In the genomic region with DNA sequence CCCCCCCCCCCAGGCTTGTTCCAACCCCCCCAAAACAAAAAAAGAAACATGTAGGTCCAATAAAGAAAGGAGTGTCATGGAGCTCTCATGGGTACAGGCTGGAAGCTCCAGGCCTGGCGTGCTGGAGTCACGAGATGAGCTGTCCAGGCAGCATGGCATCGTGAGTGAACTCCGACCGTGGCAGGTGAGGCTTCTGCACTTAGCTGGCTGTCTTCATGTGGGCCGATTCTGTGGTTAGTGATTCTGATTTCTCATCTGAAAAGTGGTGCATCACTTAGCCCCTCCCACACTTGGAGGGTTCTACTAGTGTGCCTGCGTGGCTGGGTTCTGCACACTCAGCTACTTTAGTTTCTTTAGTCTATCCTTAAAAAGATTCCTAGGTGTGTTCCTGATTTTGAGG, we compare ENCODE assay signal across 10 cellular contexts.
DNase-seq lines count a peak whose midpoint lies in the region; ATAC-seq and FAIRE-seq lines count a peak whose summit lies in the region.
"Had no signal": no experiment of that assay in that cellular context is flagged by ENCODE, and none has a peak within 500 bp of the region (broad histone marks: within the 10 kb centered on the region; RNA-seq: fewer than 3 reads in every experiment).

No MANE protein-coding gene starts in this region.

- H3K9me3 Mint-ChIP-seq in activated naive CD8-positive, alpha-beta T cell (ENCODE audit: low read depth) = no peaks in the 10 kb centered on the region

- DNase-seq in RPMI8226 (peak; percentile 97), NCI-H2081 (lab: John Stamatoyannopoulos, UW) (no peak), Kasumi-1 (lab: John Stamatoyannopoulos, UW) (no peak), SW480 (ENCODE audit: low spot score) (no peak), urothelium cell line (ENCODE audit: low spot score) (no peak)
- peak; percentile 53 for DNase-seq in stimulated activated CD8-positive, alpha-beta memory T cell treated with anti-CD3 and anti-CD28 coated beads, Interleukin-4, amount 100 ng/mL, for 24 hours (ENCODE audit: low read depth)
- DNase-seq: mammary epithelial cell, NCI-H69 had no signal

- H3K4me1 Mint-ChIP-seq in activated naive CD8-positive, alpha-beta T cell (ENCODE audit: low read depth) = peaks cover 77% of the 10 kb centered on the region

- no peak for FAIRE-seq in urothelium cell line (lab: Jason Lieb, UNC)

- H3K36me3 Mint-ChIP-seq in activated naive CD8-positive, alpha-beta T cell = peaks cover 4% of the 10 kb centered on the region

- peak overlapping the region; percentile 56 for H3K4me3 Mint-ChIP-seq in activated naive CD8-positive, alpha-beta T cell

- H3K27ac Mint-ChIP-seq in activated naive CD8-positive, alpha-beta T cell = peak overlapping the region; percentile 54

- H3K27me3 Mint-ChIP-seq in activated naive CD8-positive, alpha-beta T cell = no peaks in the 10 kb centered on the region

- peak; percentile 38 for ATAC-seq in GM21447 (IDR thresholded peaks at IDR 0.05; ENCODE audit: unreplicated experiment)

Comparison
In these comparisons a context has a peak if more than half of its experiments do, and no peak if none do; other contexts are left out.
1. DNase-seq: peak in RPMI8226 (single experiment) and stimulated activated CD8-positive, alpha-beta memory T cell treated with anti-CD3 and anti-CD28 coated beads, Interleukin-4, amount 100 ng/mL, for 24 hours (single experiment); none in NCI-H2081 (0 of 2), Kasumi-1 (0 of 2), SW480 (single experiment) and urothelium cell line (single experiment).